Comparison of ENCODE assay signal across 23 cellular contexts in the genomic region with DNA sequence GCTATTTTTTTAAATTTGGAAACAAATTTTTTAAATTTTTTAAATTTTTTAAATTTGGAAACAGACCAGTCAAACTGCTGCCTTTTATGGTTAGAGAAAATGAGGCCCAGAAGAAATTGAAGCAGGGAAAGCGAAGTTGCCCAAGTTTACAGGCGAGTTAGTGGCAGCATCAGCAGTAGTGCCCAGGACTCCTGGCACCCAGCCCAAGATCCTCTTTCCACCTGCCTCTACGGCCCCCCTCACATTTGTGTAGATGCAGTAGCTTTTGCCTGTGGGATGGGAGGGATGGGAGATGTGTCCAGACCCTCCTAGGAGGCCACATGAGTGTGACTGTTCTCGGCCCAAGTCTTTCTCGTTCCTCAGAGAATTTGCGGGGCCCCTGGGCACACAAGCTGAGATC. TPM values are rescaled to one million over a fixed set of nuclear protein-coding genes. Genes with fewer than 3 reads are reported as not detected.
"Had no signal": no experiment of that assay in that cellular context is flagged by ENCODE, and none has a peak within 500 bp of the region (broad histone marks: within the 10 kb centered on the region; RNA-seq: fewer than 3 reads in every experiment).

No MANE protein-coding gene starts in this region.

- H3K9me3 ChIP-seq: adrenal gland, left ventricle myocardium inferior, mucosa of descending colon, neutrophil had no signal

- DNase-seq: activated CD4-positive, alpha-beta memory T cell treated with anti-CD3 and anti-CD28 coated beads, Interleukin-2, amount 10 ng/mL, durations not matched to agents 7 days and 5 days; activated CD4-positive, alpha-beta T cell treated with anti-CD3 and anti-CD28 coated beads for 4 hours; activated effector memory CD4-positive, alpha-beta T cell treated with Interleukin-2 at 50 U/mL for 16 hours; activated naive CD4-positive, alpha-beta T cell treated with anti-CD3 and anti-CD28 coated beads, Interleukin-2, amount 50 U/mL, for 16 hours; activated T-cell treated with anti-CD3 and anti-CD28 coated beads, Interleukin-2, amount 50 U/mL, for 4 hours; dorsolateral prefrontal cortex; left ventricle myocardium inferior; natural killer cell; retina; stimulated activated CD4-positive, alpha-beta T cell treated with anti-CD3 and anti-CD28 coated beads, Interleukin-15, amount 100 ng/mL, for 24 hours; stimulated activated CD4-positive, alpha-beta T cell treated with anti-CD3 and anti-CD28 coated beads, Interleukin-4, amount 100 ng/mL, for 1 hour; stimulated activated naive B cell treated with anti-CD40 and anti-IgM and Interleukin-4, amounts not matched to agents 10 μg/mL and 1 μg/mL and 100 μg/mL, for 72 hours; T-helper 2 cell; trophoblast cell had no signal

- H3K9me3 Mint-ChIP-seq: activated T-cell treated with anti-CD3 and anti-CD28 coated beads, Interleukin-2, amount 50 U/mL, for 4 hours; memory B cell; natural killer cell; stimulated activated naive B cell treated with anti-CD40 and anti-IgM and Interleukin-4, amounts not matched to agents 10 μg/mL and 1 μg/mL and 100 μg/mL, for 72 hours had no signal

- ATAC-seq: activated T-cell treated with anti-CD3 and anti-CD28 coated beads, Interleukin-2, amount 50 U/mL, for 4 hours; mucosa of descending colon; stimulated activated naive B cell treated with anti-CD40 and anti-IgM and Interleukin-4, amounts not matched to agents 10 μg/mL and 1 μg/mL and 100 μg/mL, for 72 hours; WTC11 had no signal

- H3K36me3 ChIP-seq: adrenal gland, cardiac muscle cell, left ventricle myocardium inferior, neutrophil had no signal

- H3K36me3 Mint-ChIP-seq: memory B cell; natural killer cell; stimulated activated naive B cell treated with anti-CD40 and anti-IgM and Interleukin-4, amounts not matched to agents 10 μg/mL and 1 μg/mL and 100 μg/mL, for 72 hours; WTC11 had no signal

- H3K27ac Mint-ChIP-seq: activated CD4-positive, alpha-beta memory T cell treated with anti-CD3 and anti-CD28 coated beads, Interleukin-2, amount 10 ng/mL, durations not matched to agents 7 days and 5 days; memory B cell; natural killer cell; stimulated activated naive B cell treated with anti-CD40 and anti-IgM and Interleukin-4, amounts not matched to agents 10 μg/mL and 1 μg/mL and 100 μg/mL, for 72 hours had no signal

- H3K27me3 ChIP-seq: adrenal gland, cardiac muscle cell, dorsolateral prefrontal cortex, neutrophil had no signal

- H3K27ac ChIP-seq: adrenal gland, cardiac muscle cell, dorsolateral prefrontal cortex, left ventricle myocardium inferior, neutrophil had no signal

- H3K4me3 Mint-ChIP-seq: activated CD4-positive, alpha-beta memory T cell treated with anti-CD3 and anti-CD28 coated beads, Interleukin-2, amount 10 ng/mL, durations not matched to agents 7 days and 5 days; activated T-cell treated with anti-CD3 and anti-CD28 coated beads, Interleukin-2, amount 50 U/mL, for 4 hours; memory B cell; natural killer cell; stimulated activated naive B cell treated with anti-CD40 and anti-IgM and Interleukin-4, amounts not matched to agents 10 μg/mL and 1 μg/mL and 100 μg/mL, for 72 hours; WTC11 had no signal

- H3K4me1 Mint-ChIP-seq: activated CD4-positive, alpha-beta memory T cell treated with anti-CD3 and anti-CD28 coated beads, Interleukin-2, amount 10 ng/mL, durations not matched to agents 7 days and 5 days; natural killer cell; stimulated activated naive B cell treated with anti-CD40 and anti-IgM and Interleukin-4, amounts not matched to agents 10 μg/mL and 1 μg/mL and 100 μg/mL, for 72 hours; WTC11 had no signal

- H3K4me3 ChIP-seq: adrenal gland, cardiac muscle cell, dorsolateral prefrontal cortex, left ventricle myocardium inferior, mucosa of descending colon had no signal

- H3K4me1 ChIP-seq: adrenal gland, left ventricle myocardium inferior had no signal

RNA-seq across cellular contexts. Expression of a gene that starts 49.7 kb away (rescaled TPM):
- total RNA-seq: activated CD4-positive, alpha-beta memory T cell treated with anti-CD3 and anti-CD28 coated beads, Interleukin-2, amount 10 ng/mL, durations not matched to agents 7 days and 5 days; kidney epithelial cell; left ventricle myocardium inferior; natural killer cell; skeletal muscle tissue; subcutaneous adipose tissue had no signal
